In the genomic region with DNA sequence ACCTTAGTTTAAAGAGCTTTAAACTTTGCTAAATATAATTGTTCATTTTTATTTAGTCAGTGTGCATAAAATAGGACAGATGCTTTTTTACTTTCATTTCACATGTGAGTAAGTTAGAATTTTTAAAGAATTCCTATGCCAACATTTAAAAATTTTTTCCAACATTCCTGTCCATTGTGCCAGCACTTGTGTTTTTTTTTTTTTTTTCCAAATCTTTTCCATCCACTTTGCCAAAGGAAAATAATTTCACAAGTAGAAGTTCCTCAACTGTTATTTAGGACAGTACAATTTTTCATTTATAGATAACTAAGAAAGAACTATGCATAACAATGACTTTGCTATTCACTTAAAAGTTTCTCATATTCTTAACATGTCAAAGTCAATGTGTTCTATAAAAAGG, we compare ENCODE assay signal across 24 cellular contexts.
"Had no signal": no experiment of that assay in that cellular context is flagged by ENCODE, and none has a peak within 500 bp of the region (broad histone marks: within the 10 kb centered on the region; RNA-seq: fewer than 3 reads in every experiment).

No MANE protein-coding gene starts in this region.

- H3K4me3 ChIP-seq: adrenal gland, esophagus squamous epithelium, left lung, lung, pancreas, skin epidermis, tibial nerve had no signal

- H3K27me3 ChIP-seq: adrenal gland, esophagus squamous epithelium, left lung, pancreas, tibial nerve had no signal

- H3K9me3 ChIP-seq: adrenal gland, esophagus squamous epithelium, left lung, pancreas, tibial nerve had no signal

- ATAC-seq: activated CD4-positive, alpha-beta T cell treated with anti-CD3 and anti-CD28 coated beads for 36 hours; activated naive CD4-positive, alpha-beta T cell treated with anti-CD3 and anti-CD28 coated beads, Interleukin-2, amount 50 U/mL, for 72 hours; activated T-helper 17 cell treated with anti-CD3 and anti-CD28 coated beads, Interleukin-2, amount 50 U/mL, for 72 hours; left lung; natural killer cell; pancreas; right cardiac atrium; WTC11 had no signal

- H3K4me1 ChIP-seq: adrenal gland, esophagus squamous epithelium, left lung, pancreas, tibial nerve had no signal

- DNase-seq: activated CD4-positive, alpha-beta T cell treated with anti-CD3 and anti-CD28 coated beads for 36 hours; activated CD4-positive, alpha-beta T cell treated with anti-CD3 and anti-CD28 coated beads, Interleukin-2, amount 50 U/mL, for 4 hours; activated CD8-positive, alpha-beta memory T cell treated with anti-CD3 and anti-CD28 coated beads for 24 hours; activated CD8-positive, alpha-beta memory T cell treated with anti-CD3 and anti-CD28 coated beads, Interleukin-2, amount 50 U/mL, for 4 hours; activated T-cell treated with anti-CD3 and anti-CD28 coated beads, Interleukin-2, amount 50 U/mL, for 24 hours; adrenal gland; cortex of kidney; endodermal cell; esophagus squamous epithelium; glutamatergic neuron; hippocampal formation; kidney glomerular epithelial cell; left lung; natural killer cell; pancreas; right cardiac atrium; stimulated activated CD4-positive, alpha-beta T cell treated with anti-CD3 and anti-CD28 coated beads, Interleukin-1b, Interleukin-23, amount 100 ng/mL, for 48 hours; T1000 had no signal

- H3K27ac ChIP-seq: adrenal gland, esophagus squamous epithelium, left lung, pancreas, skin epidermis, tibial nerve had no signal

- H3K36me3 ChIP-seq: adrenal gland, esophagus squamous epithelium, left lung, pancreas had no signal
